36 cellular contexts compared by ENCODE assay signal in genomic region chr2:100809486-100809885, GRCh38.
"Had no signal": no experiment of that assay in that cellular context is flagged by ENCODE, and none has a peak within 500 bp of the region (broad histone marks: within the 10 kb centered on the region; RNA-seq: fewer than 3 reads in every experiment).

No MANE protein-coding gene starts in this region.

- DNase-seq: activated CD4-positive, alpha-beta T cell treated with anti-CD3 and anti-CD28 coated beads for 36 hours; activated CD4-positive, alpha-beta T cell treated with anti-CD3 and anti-CD28 coated beads, Interleukin-2, amount 10 ng/mL, durations not matched to agents 7 days and 5 days; activated CD4-positive, alpha-beta T cell treated with anti-CD3 and anti-CD28 coated beads, Interleukin-2, amount 50 U/mL, for 48 hours; activated CD8-positive, alpha-beta memory T cell treated with anti-CD3 and anti-CD28 coated beads, Interleukin-2, amount 50 U/mL, for 48 hours; activated effector memory CD4-positive, alpha-beta T cell treated with Interleukin-2 at 50 U/mL for 16 hours; activated naive CD4-positive, alpha-beta T cell treated with anti-CD3 and anti-CD28 coated beads, Interleukin-2, amount 10 ng/mL, durations not matched to agents 7 days and 5 days; activated naive CD8-positive, alpha-beta T cell treated with anti-CD3 and anti-CD28 coated beads, Interleukin-2, amount 50 U/mL, for 24 hours; activated T-cell treated with anti-CD3 and anti-CD28 coated beads, Interleukin-2, amount 50 U/mL, for 48 hours; amniotic stem cell; aorta; brain microvascular endothelial cell; central memory CD4-positive, alpha-beta T cell; Kasumi-1; KG1; MM.1S; MV-4-11; NCI-H1092; NCI-H146; NCI-H187; NCI-H2029 treated with DMSO at 0.1 percent for 48 hours; NCI-H2107; NCI-H2171; NCI-H510A; NCI-H526; NCI-H748 treated with DMSO at 0.1 percent for 48 hours; NK-92 treated with Interleukin-12 subunit alpha and Interleukin-12 subunit beta, amount 100 ng/mL, for 24 hours; PC-3; Peyer's patch; RPMI8226; SHP77 treated with DMSO at 0.1 percent for 48 hours; SK-N-SH had no signal

- H3K9me3 ChIP-seq: Peyer's patch, SJSA1, SK-N-SH had no signal

- H3K36me3 Mint-ChIP-seq: activated naive CD4-positive, alpha-beta T cell treated with anti-CD3 and anti-CD28 coated beads, Interleukin-2, amount 10 ng/mL, durations not matched to agents 7 days and 5 days; activated naive CD8-positive, alpha-beta T cell had no signal

- H3K4me3 ChIP-seq: Peyer's patch, SJSA1 had no signal

- H3K9me3 Mint-ChIP-seq: activated CD4-positive, alpha-beta T cell treated with anti-CD3 and anti-CD28 coated beads, Interleukin-2, amount 10 ng/mL, durations not matched to agents 7 days and 5 days; activated naive CD4-positive, alpha-beta T cell treated with anti-CD3 and anti-CD28 coated beads, Interleukin-2, amount 10 ng/mL, durations not matched to agents 7 days and 5 days; activated naive CD8-positive, alpha-beta T cell treated with anti-CD3 and anti-CD28 coated beads, Interleukin-2, amount 50 U/mL, for 24 hours; T-helper 1 cell treated with Interleukin-12 subunit alpha and Interleukin-12 subunit beta and Interleukin-4 antibody, amounts not matched to agents 30 μg/mL and 1 μg/mL, for 36 hours; T-helper 2 cell treated with Interferon-gamma antibody and Interleukin-4, amounts not matched to agents 5 μg/mL and 100 μg/mL, for 36 hours had no signal

- H3K9ac ChIP-seq: SK-N-SH had no signal

- H3K27ac ChIP-seq: brain microvascular endothelial cell, Peyer's patch, SJSA1 had no signal

- H3K4me3 Mint-ChIP-seq: activated CD4-positive, alpha-beta T cell treated with anti-CD3 and anti-CD28 coated beads for 36 hours; activated CD4-positive, alpha-beta T cell treated with anti-CD3 and anti-CD28 coated beads, Interleukin-2, amount 10 ng/mL, durations not matched to agents 7 days and 5 days; activated naive CD4-positive, alpha-beta T cell treated with anti-CD3 and anti-CD28 coated beads, Interleukin-2, amount 10 ng/mL, durations not matched to agents 7 days and 5 days; activated naive CD8-positive, alpha-beta T cell; activated naive CD8-positive, alpha-beta T cell treated with anti-CD3 and anti-CD28 coated beads, Interleukin-2, amount 50 U/mL, for 24 hours; T-helper 1 cell treated with Interleukin-12 subunit alpha and Interleukin-12 subunit beta and Interleukin-4 antibody, amounts not matched to agents 30 μg/mL and 1 μg/mL, for 36 hours; T-helper 2 cell treated with Interferon-gamma antibody and Interleukin-4, amounts not matched to agents 5 μg/mL and 100 μg/mL, for 36 hours had no signal

- H3K27me3 ChIP-seq: brain microvascular endothelial cell, Peyer's patch, SJSA1 had no signal

- H3K36me3 ChIP-seq: brain microvascular endothelial cell, Peyer's patch, SJSA1 had no signal

- H3K27me3 Mint-ChIP-seq: activated CD4-positive, alpha-beta T cell treated with anti-CD3 and anti-CD28 coated beads for 36 hours had no signal

- ATAC-seq: activated CD4-positive, alpha-beta T cell treated with anti-CD3 and anti-CD28 coated beads for 36 hours; activated CD4-positive, CD25-positive, alpha-beta regulatory T cell treated with anti-CD3 and anti-CD28 coated beads, Interleukin-2, amount 50 U/mL, for 24 hours; activated naive CD8-positive, alpha-beta T cell treated with anti-CD3 and anti-CD28 coated beads, Interleukin-2, amount 50 U/mL, for 24 hours; PC-3 had no signal

- H3K4me2 ChIP-seq: SK-N-SH had no signal

- H3K27ac Mint-ChIP-seq: activated CD4-positive, alpha-beta T cell treated with anti-CD3 and anti-CD28 coated beads for 36 hours; activated CD4-positive, alpha-beta T cell treated with anti-CD3 and anti-CD28 coated beads, Interleukin-2, amount 10 ng/mL, durations not matched to agents 7 days and 5 days; activated naive CD4-positive, alpha-beta T cell treated with anti-CD3 and anti-CD28 coated beads, Interleukin-2, amount 10 ng/mL, durations not matched to agents 7 days and 5 days; activated naive CD8-positive, alpha-beta T cell; activated naive CD8-positive, alpha-beta T cell treated with anti-CD3 and anti-CD28 coated beads, Interleukin-2, amount 50 U/mL, for 24 hours; T-helper 1 cell treated with Interleukin-12 subunit alpha and Interleukin-12 subunit beta and Interleukin-4 antibody, amounts not matched to agents 30 μg/mL and 1 μg/mL, for 36 hours; T-helper 2 cell treated with Interferon-gamma antibody and Interleukin-4, amounts not matched to agents 5 μg/mL and 100 μg/mL, for 36 hours had no signal
